In the genomic region with DNA sequence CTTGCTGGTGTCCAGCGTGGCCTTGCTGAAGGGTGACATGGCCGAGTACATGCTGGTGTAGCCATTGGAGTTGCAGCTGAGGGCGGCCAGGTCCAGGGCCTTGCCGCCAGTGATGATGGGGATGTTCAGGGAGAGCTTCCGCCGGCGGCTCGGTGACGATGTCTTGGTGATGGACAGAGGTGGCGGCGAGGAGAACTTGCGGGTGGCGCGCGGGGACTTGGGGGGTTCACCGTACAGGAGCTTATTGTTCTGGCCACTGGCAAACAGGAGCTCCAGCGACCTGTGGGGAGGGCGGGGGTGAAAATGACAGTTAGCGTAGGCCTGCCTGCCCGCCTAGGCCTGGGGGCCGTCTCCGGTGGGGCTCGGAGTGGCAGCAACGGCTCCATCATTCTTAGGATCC, we compare ENCODE assay signal across 1 cellular context.
TF ChIP-seq lines count a peak whose summit lies in the region.

No MANE protein-coding gene starts in this region.

TF ChIP-seq in HepG2, 621 proteins besides CTCF, POLR2A, EP300 and RAD21:
- TF ChIP-seq PAF1 (CRISPR knock-in tag; IDR thresholded peaks at IDR 0.05) (no peak), NFE2L1 (CRISPR knock-in tag; IDR thresholded peaks at IDR 0.05; ENCODE audit: borderline replicate concordance) (no peak), ZNF547 (CRISPR knock-in tag; IDR thresholded peaks at IDR 0.05) (no peak), MBD4 (IDR thresholded peaks at IDR 0.05; ENCODE audit: borderline replicate concordance, low read length) (no peak), CEBPG (CRISPR knock-in tag; IDR thresholded peaks at IDR 0.05) (no peak), ZFP82 (CRISPR knock-in tag; IDR thresholded peaks at IDR 0.05; ENCODE audit: borderline replicate concordance) (no peak), HMGA1 (CRISPR knock-in tag; conservative IDR thresholded peaks at IDR 0.05) (no peak), PRMT3 (CRISPR knock-in tag; IDR thresholded peaks at IDR 0.05; ENCODE audit: borderline replicate concordance, low read depth) (no peak), TEF (CRISPR knock-in tag; IDR thresholded peaks at IDR 0.05) (no peak), MAZ (IDR thresholded peaks at IDR 0.05; ENCODE audit: borderline replicate concordance, low read depth, low read length) (no peak), MAZ (CRISPR knock-in tag; IDR thresholded peaks at IDR 0.05; ENCODE audit: low read depth) (no peak), PRDM10 (CRISPR knock-in tag; IDR thresholded peaks at IDR 0.05; ENCODE audit: low read depth) (no peak)
